In genomic region chr2:161981016-161981415, GRCh38 we compare ENCODE assay signal across 13 cellular contexts.
"Had no signal": no experiment of that assay in that cellular context is flagged by ENCODE, and none has a peak within 500 bp of the region (broad histone marks: within the 10 kb centered on the region; RNA-seq: fewer than 3 reads in every experiment).

No MANE protein-coding gene starts in this region.

- H3K9me3 ChIP-seq: adrenal gland, pancreas, sigmoid colon, tibial nerve, vagina had no signal

- H3K27ac Mint-ChIP-seq: naive B cell had no signal

- H3K27me3 ChIP-seq: adrenal gland, cardiac muscle cell, pancreas, sigmoid colon, tibial nerve, vagina had no signal

- H3K36me3 Mint-ChIP-seq: naive B cell had no signal

- H3K9me3 Mint-ChIP-seq: activated naive CD4-positive, alpha-beta T cell treated with anti-CD3 and anti-CD28 coated beads for 36 hours; naive B cell had no signal

- H3K27ac ChIP-seq: adrenal gland, cardiac muscle cell, pancreas, sigmoid colon, tibial nerve, vagina had no signal

- H3K4me1 Mint-ChIP-seq: naive B cell had no signal

- H3K36me3 ChIP-seq: adrenal gland, cardiac muscle cell, pancreas, sigmoid colon, tibial nerve, vagina had no signal

- H3K4me3 Mint-ChIP-seq: activated naive CD4-positive, alpha-beta T cell treated with anti-CD3 and anti-CD28 coated beads for 36 hours; naive B cell had no signal

- DNase-seq: activated CD4-positive, alpha-beta T cell treated with anti-CD3 and anti-CD28 coated beads for 48 hours; activated naive CD4-positive, alpha-beta T cell treated with anti-CD3 and anti-CD28 coated beads for 36 hours; adrenal gland; erythroblast; naive B cell; sigmoid colon; stimulated activated CD4-positive, alpha-beta T cell treated with anti-CD3 and anti-CD28 coated beads, Interleukin-12 subunit alpha, Interleukin-12 subunit beta, amount 100 ng/mL, for 4 hours; stimulated activated CD4-positive, alpha-beta T cell treated with anti-CD3 and anti-CD28 coated beads, Interleukin-2, amount 100 ng/mL, for 24 hours; T-helper 2 cell had no signal

- H3K4me3 ChIP-seq: adrenal gland, cardiac muscle cell, pancreas, sigmoid colon, tibial nerve, vagina had no signal

- H3K4me1 ChIP-seq: adrenal gland, pancreas, sigmoid colon, tibial nerve, vagina had no signal

- ATAC-seq: pancreas had no signal
